Comparison of ENCODE assay signal across 31 cellular contexts in genomic region chr18:67347499-67347898, GRCh38.
"Had no signal": no experiment of that assay in that cellular context is flagged by ENCODE, and none has a peak within 500 bp of the region (broad histone marks: within the 10 kb centered on the region; RNA-seq: fewer than 3 reads in every experiment).

No MANE protein-coding gene starts in this region.

- H3K9me3 ChIP-seq: adrenal gland, body of pancreas, breast epithelium had no signal

- H3K4me1 ChIP-seq: adrenal gland, body of pancreas, breast epithelium had no signal

- H3K27me3 ChIP-seq: adrenal gland, body of pancreas, brain microvascular endothelial cell, breast epithelium had no signal

- H3K36me3 ChIP-seq: adrenal gland, brain microvascular endothelial cell, breast epithelium had no signal

- H3K4me3 ChIP-seq: adrenal gland, body of pancreas, breast epithelium had no signal

- DNase-seq: activated B cell treated with CpG ODN at 0.5 μM for 24 hours; activated CD4-positive, alpha-beta memory T cell treated with anti-CD3 and anti-CD28 coated beads for 36 hours; activated CD4-positive, alpha-beta T cell treated with anti-CD3 and anti-CD28 coated beads for 4 hours; activated CD4-positive, alpha-beta T cell treated with anti-CD3 and anti-CD28 coated beads, Interleukin-2, amount 10 ng/mL, durations not matched to agents 24 days and 14 days; activated CD4-positive, alpha-beta T cell treated with anti-CD3 and anti-CD28 coated beads, Interleukin-2, amount 50 U/mL, for 1 hour; activated CD4-positive, alpha-beta T cell treated with anti-CD3 and anti-CD28 coated beads, Interleukin-2, amount 50 U/mL, for 4 hours; activated CD4-positive, CD25-positive, alpha-beta regulatory T cell treated with anti-CD3 and anti-CD28 coated beads, Interleukin-2, amount 50 U/mL, for 72 hours; activated CD8-positive, alpha-beta memory T cell treated with anti-CD3 and anti-CD28 coated beads, Interleukin-2, amount 50 U/mL, for 4 hours; activated CD8-positive, alpha-beta T cell treated with anti-CD3 and anti-CD28 coated beads for 36 hours; activated effector memory CD4-positive, alpha-beta T cell treated with anti-CD3 and anti-CD28 coated beads, Interleukin-2, amount 50 U/mL, for 16 hours; activated gamma-delta T cell treated with Interleukin-2 at 50 U/mL for 16 hours; activated naive CD4-positive, alpha-beta T cell; activated naive CD4-positive, alpha-beta T cell treated with anti-CD3 and anti-CD28 coated beads for 36 hours; activated naive CD4-positive, alpha-beta T cell treated with anti-CD3 and anti-CD28 coated beads, Interleukin-2, amount 50 U/mL, for 16 hours; activated naive CD8-positive, alpha-beta T cell treated with anti-CD3 and anti-CD28 coated beads for 36 hours; activated T-cell treated with anti-CD3 and anti-CD28 coated beads for 4 hours; activated T-cell treated with anti-CD3 and anti-CD28 coated beads, Interleukin-2, amount 50 U/mL, for 1 hour; activated T-cell treated with anti-CD3 and anti-CD28 coated beads, Interleukin-2, amount 50 U/mL, for 4 hours; activated T-cell treated with anti-CD3 and anti-CD28 coated beads, Interleukin-2, amount 50 U/mL, for 72 hours; adrenal gland; amniotic stem cell; aorta; body of pancreas; brain microvascular endothelial cell; central memory CD4-positive, alpha-beta T cell; T-helper 2 cell; T-helper 9 cell had no signal

- H3K27ac ChIP-seq: adrenal gland, body of pancreas, brain microvascular endothelial cell, breast epithelium, VCaP had no signal

- ATAC-seq: activated CD8-positive, alpha-beta T cell treated with anti-CD3 and anti-CD28 coated beads for 36 hours; activated naive CD4-positive, alpha-beta T cell treated with anti-CD3 and anti-CD28 coated beads, Interleukin-2, amount 50 U/mL, for 72 hours; activated T-cell treated with anti-CD3 and anti-CD28 coated beads, Interleukin-2, amount 50 U/mL, for 4 hours; activated T-cell treated with anti-CD3 and anti-CD28 coated beads, Interleukin-2, amount 50 U/mL, for 72 hours; activated T-helper 17 cell treated with anti-CD3 and anti-CD28 coated beads, Interleukin-2, amount 50 U/mL, for 72 hours; body of pancreas had no signal
